Comparison of ENCODE assay signal across 22 cellular contexts in the genomic region with DNA sequence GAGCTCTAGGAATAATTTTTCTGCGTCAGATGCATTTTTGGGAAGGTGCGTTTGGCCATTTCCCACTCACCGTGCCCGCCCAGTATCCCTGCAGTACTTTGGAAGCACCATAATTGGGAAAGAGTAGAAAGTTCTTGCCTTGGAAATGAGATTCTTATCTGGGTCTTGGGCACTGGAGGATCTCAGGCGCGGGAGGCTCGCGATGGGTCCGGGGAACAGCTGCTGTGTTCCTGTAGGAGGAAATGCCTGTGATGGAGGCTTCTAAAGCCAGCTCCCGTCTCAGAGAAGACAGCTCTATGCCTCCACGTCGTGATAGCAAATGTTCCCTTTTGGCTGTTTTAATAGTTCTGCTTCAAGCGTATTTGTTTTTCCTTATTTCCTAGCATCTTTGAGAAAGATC.
"Had no signal": no experiment of that assay in that cellular context is flagged by ENCODE, and none has a peak within 500 bp of the region (broad histone marks: within the 10 kb centered on the region; RNA-seq: fewer than 3 reads in every experiment).

No MANE protein-coding gene starts in this region.

- H3K4me1 ChIP-seq: colonic mucosa, esophagus squamous epithelium, gastroesophageal sphincter, heart left ventricle, left lung, lower lobe of right lung had no signal

- ATAC-seq: effector memory CD8-positive, alpha-beta T cell; esophagus mucosa; gastroesophageal sphincter; heart left ventricle; left cardiac atrium; left lung; left ventricle myocardium superior; lower lobe of right lung; mucosa of descending colon had no signal

- H3K36me3 ChIP-seq: colonic mucosa, esophagus squamous epithelium, gastroesophageal sphincter, heart left ventricle, left lung, lower lobe of right lung had no signal

- H3K27me3 ChIP-seq: colonic mucosa, esophagus squamous epithelium, gastroesophageal sphincter, hepatocyte, left lung had no signal

- DNase-seq: cerebellar nuclear complex; colonic mucosa; cortex of kidney; effector CD8-positive, alpha-beta T cell; effector memory CD8-positive, alpha-beta T cell; endodermal cell; erythroblast; esophagus squamous epithelium; foreskin fibroblast; foreskin melanocyte; heart left ventricle; left cardiac atrium; left lung; left ventricle myocardium superior; lower lobe of right lung; mesenchymal stem cell; mucosa of descending colon; naive B cell had no signal

- H3K4me3 ChIP-seq: colonic mucosa, esophagus squamous epithelium, gastroesophageal sphincter, heart left ventricle, hepatocyte, left lung, lower lobe of right lung, mucosa of descending colon had no signal

- H3K9me3 ChIP-seq: colonic mucosa, gastroesophageal sphincter, heart left ventricle, left lung, lower lobe of right lung, mucosa of descending colon had no signal

- H3K27ac ChIP-seq: colonic mucosa, epithelial cell of prostate, esophagus squamous epithelium, gastroesophageal sphincter, heart left ventricle, hepatocyte, left lung, lower lobe of right lung had no signal
